In the genomic region with DNA sequence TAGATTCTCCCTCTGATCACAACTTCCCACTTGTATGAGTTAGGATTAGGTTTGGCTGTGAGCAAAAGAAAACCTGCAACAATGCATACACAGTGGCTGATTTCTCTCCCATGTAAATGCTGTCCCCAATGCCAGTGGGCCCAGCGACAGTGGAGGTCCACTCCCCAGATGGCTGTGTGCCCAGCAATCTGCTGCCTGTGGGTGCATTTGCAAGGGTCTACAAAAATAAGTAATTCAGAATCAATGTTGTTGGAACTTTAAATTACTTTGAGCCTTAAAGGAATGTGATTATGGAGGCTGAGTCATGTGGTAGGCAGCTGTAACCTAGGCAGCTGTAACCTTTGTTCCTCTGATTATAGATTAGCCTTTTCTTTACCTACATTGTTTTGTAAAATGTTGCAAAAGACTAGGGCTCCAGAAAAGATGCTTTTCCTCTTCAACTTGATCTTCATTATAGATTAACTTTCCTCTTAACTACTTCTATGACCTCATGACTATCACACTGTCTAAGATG, we compare ENCODE assay signal across 1 cellular context.
TF ChIP-seq lines count a peak whose summit lies in the region.

No MANE protein-coding gene starts in this region.

TF ChIP-seq in HepG2, 621 proteins besides CTCF, POLR2A, EP300 and RAD21 (continued from another document and continues in another):
- TF ChIP-seq, protein P1, sequence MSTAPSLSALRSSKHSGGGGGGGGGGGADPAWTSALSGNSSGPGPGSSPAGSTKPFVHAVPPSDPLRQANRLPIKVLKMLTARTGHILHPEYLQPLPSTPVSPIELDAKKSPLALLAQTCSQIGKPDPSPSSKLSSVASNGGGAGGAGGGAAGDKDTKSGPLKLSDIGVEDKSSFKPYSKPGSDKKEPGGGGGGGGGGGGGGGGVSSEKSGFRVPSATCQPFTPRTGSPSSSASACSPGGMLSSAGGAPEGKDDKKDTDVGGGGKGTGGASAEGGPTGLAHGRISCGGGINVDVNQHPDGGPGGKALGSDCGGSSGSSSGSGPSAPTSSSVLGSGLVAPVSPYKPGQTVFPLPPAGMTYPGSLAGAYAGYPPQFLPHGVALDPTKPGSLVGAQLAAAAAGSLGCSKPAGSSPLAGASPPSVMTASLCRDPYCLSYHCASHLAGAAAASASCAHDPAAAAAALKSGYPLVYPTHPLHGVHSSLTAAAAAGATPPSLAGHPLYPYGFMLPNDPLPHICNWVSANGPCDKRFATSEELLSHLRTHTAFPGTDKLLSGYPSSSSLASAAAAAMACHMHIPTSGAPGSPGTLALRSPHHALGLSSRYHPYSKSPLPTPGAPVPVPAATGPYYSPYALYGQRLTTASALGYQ (CRISPR knock-in tag; IDR thresholded peaks at IDR 0.05) = 0 out of 2 replicates have a peak, but pooled peaks have one; percentile 18
- TF ChIP-seq, protein P2, sequence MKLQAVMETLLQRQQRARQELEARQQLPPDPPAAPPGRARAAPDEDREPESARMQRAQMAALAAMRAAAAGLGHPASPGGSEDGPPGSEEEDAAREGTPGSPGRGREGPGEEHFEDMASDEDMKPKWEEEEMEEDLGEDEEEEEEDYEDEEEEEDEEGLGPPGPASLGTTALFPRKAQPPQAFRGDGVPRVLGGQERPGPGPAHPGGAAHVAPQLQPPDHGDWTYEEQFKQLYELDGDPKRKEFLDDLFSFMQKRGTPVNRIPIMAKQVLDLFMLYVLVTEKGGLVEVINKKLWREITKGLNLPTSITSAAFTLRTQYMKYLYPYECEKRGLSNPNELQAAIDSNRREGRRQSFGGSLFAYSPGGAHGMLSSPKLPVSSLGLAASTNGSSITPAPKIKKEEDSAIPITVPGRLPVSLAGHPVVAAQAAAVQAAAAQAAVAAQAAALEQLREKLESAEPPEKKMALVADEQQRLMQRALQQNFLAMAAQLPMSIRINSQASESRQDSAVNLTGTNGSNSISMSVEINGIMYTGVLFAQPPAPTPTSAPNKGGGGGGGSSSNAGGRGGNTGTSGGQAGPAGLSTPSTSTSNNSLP (IDR thresholded peaks at IDR 0.05; ENCODE audit: low read depth, low read length) = peak; percentile 72
- TF ChIP-seq, protein P3, sequence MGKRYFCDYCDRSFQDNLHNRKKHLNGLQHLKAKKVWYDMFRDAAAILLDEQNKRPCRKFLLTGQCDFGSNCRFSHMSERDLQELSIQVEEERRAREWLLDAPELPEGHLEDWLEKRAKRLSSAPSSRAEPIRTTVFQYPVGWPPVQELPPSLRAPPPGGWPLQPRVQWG (CRISPR knock-in tag; IDR thresholded peaks at IDR 0.05; ENCODE audit: borderline replicate concordance, low read depth) = no peak
- no peak for TF ChIP-seq KAT7 (CRISPR knock-in tag; IDR thresholded peaks at IDR 0.05; ENCODE audit: borderline replicate concordance)
- TF ChIP-seq FOSL1 (CRISPR knock-in tag; IDR thresholded peaks at IDR 0.05; ENCODE audit: borderline replicate concordance) = peak; percentile 75; the same call in 1 of the 2 replicates
- TF ChIP-seq PAF1 (CRISPR knock-in tag; IDR thresholded peaks at IDR 0.05) = no peak
- no peak for TF ChIP-seq KAT2B (IDR thresholded peaks at IDR 0.05; ENCODE audit: borderline replicate concordance, low read depth, low read length)
- TF ChIP-seq, protein P4, sequence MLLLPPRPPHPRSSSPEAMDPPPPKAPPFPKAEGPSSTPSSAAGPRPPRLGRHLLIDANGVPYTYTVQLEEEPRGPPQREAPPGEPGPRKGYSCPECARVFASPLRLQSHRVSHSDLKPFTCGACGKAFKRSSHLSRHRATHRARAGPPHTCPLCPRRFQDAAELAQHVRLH (CRISPR knock-in tag; IDR thresholded peaks at IDR 0.05; ENCODE audit: borderline replicate concordance, low read depth) = no peak
- no peak for TF ChIP-seq HNRNPK (IDR thresholded peaks at IDR 0.05; ENCODE audit: low read depth, low read length, poor library complexity, severe bottlenecking)
- TF ChIP-seq, protein P5, sequence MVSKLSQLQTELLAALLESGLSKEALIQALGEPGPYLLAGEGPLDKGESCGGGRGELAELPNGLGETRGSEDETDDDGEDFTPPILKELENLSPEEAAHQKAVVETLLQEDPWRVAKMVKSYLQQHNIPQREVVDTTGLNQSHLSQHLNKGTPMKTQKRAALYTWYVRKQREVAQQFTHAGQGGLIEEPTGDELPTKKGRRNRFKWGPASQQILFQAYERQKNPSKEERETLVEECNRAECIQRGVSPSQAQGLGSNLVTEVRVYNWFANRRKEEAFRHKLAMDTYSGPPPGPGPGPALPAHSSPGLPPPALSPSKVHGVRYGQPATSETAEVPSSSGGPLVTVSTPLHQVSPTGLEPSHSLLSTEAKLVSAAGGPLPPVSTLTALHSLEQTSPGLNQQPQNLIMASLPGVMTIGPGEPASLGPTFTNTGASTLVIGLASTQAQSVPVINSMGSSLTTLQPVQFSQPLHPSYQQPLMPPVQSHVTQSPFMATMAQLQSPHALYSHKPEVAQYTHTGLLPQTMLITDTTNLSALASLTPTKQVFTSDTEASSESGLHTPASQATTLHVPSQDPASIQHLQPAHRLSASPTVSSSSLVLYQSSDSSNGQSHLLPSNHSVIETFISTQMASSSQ (IDR thresholded peaks at IDR 0.05; ENCODE audit: low read depth) = peak; percentile 64
- TF ChIP-seq, protein P5 (CRISPR knock-in tag; IDR thresholded peaks at IDR 0.05; ENCODE audit: borderline replicate concordance) = peak; percentile 78; the same call in 1 of the 2 replicates
- no peak for TF ChIP-seq ZNF180 (CRISPR knock-in tag; IDR thresholded peaks at IDR 0.05; ENCODE audit: borderline replicate concordance, low read depth)
- no peak for TF ChIP-seq ZNF337 (CRISPR knock-in tag; IDR thresholded peaks at IDR 0.05; ENCODE audit: borderline replicate concordance, low read depth)
- TF ChIP-seq, protein P6, sequence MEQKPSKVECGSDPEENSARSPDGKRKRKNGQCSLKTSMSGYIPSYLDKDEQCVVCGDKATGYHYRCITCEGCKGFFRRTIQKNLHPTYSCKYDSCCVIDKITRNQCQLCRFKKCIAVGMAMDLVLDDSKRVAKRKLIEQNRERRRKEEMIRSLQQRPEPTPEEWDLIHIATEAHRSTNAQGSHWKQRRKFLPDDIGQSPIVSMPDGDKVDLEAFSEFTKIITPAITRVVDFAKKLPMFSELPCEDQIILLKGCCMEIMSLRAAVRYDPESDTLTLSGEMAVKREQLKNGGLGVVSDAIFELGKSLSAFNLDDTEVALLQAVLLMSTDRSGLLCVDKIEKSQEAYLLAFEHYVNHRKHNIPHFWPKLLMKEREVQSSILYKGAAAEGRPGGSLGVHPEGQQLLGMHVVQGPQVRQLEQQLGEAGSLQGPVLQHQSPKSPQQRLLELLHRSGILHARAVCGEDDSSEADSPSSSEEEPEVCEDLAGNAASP (CRISPR knock-in tag; IDR thresholded peaks at IDR 0.05; ENCODE audit: borderline replicate concordance) = no peak
- no peak for TF ChIP-seq ZMAT3 (CRISPR knock-in tag; conservative IDR thresholded peaks at IDR 0.05)
- peak; percentile 60 for TF ChIP-seq ZNF652 (CRISPR knock-in tag; IDR thresholded peaks at IDR 0.05; ENCODE audit: borderline replicate concordance, low read depth)
- TF ChIP-seq, protein P7, sequence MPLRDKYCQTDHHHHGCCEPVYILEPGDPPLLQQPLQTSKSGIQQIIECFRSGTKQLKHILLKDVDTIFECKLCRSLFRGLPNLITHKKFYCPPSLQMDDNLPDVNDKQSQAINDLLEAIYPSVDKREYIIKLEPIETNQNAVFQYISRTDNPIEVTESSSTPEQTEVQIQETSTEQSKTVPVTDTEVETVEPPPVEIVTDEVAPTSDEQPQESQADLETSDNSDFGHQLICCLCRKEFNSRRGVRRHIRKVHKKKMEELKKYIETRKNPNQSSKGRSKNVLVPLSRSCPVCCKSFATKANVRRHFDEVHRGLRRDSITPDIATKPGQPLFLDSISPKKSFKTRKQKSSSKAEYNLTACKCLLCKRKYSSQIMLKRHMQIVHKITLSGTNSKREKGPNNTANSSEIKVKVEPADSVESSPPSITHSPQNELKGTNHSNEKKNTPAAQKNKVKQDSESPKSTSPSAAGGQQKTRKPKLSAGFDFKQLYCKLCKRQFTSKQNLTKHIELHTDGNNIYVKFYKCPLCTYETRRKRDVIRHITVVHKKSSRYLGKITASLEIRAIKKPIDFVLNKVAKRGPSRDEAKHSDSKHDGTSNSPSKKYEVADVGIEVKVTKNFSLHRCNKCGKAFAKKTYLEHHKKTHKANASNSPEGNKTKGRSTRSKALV (CRISPR knock-in tag; IDR thresholded peaks at IDR 0.05) = no peak
- TF ChIP-seq, protein P8, sequence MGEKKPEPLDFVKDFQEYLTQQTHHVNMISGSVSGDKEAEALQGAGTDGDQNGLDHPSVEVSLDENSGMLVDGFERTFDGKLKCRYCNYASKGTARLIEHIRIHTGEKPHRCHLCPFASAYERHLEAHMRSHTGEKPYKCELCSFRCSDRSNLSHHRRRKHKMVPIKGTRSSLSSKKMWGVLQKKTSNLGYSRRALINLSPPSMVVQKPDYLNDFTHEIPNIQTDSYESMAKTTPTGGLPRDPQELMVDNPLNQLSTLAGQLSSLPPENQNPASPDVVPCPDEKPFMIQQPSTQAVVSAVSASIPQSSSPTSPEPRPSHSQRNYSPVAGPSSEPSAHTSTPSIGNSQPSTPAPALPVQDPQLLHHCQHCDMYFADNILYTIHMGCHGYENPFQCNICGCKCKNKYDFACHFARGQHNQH (CRISPR knock-in tag; IDR thresholded peaks at IDR 0.05) = peak; percentile 47; the same call in 1 of the 2 replicates
- TF ChIP-seq, protein P9, sequence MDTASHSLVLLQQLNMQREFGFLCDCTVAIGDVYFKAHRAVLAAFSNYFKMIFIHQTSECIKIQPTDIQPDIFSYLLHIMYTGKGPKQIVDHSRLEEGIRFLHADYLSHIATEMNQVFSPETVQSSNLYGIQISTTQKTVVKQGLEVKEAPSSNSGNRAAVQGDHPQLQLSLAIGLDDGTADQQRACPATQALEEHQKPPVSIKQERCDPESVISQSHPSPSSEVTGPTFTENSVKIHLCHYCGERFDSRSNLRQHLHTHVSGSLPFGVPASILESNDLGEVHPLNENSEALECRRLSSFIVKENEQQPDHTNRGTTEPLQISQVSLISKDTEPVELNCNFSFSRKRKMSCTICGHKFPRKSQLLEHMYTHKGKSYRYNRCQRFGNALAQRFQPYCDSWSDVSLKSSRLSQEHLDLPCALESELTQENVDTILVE (CRISPR knock-in tag; IDR thresholded peaks at IDR 0.05) = 0 out of 2 replicates have a peak, but pooled peaks have one; percentile 11
- no peak for TF ChIP-seq CBX5 (CRISPR knock-in tag; IDR thresholded peaks at IDR 0.05; ENCODE audit: borderline replicate concordance)
- no peak for TF ChIP-seq MAF1 (CRISPR knock-in tag; IDR thresholded peaks at IDR 0.05; ENCODE audit: borderline replicate concordance)
- TF ChIP-seq HNRNPUL1 (IDR thresholded peaks at IDR 0.05; ENCODE audit: low read depth, low read length) = no peak
- no peak for TF ChIP-seq ZZZ3 (CRISPR knock-in tag; IDR thresholded peaks at IDR 0.05; ENCODE audit: borderline replicate concordance)
- no peak for TF ChIP-seq ARNTL (CRISPR knock-in tag; IDR thresholded peaks at IDR 0.05)
- TF ChIP-seq AGO1 (IDR thresholded peaks at IDR 0.05; ENCODE audit: low read depth, low read length, poor library complexity, severe bottlenecking) = no peak
- TF ChIP-seq NBN (conservative IDR thresholded peaks at IDR 0.05) = no peak
- TF ChIP-seq RCOR2 (CRISPR knock-in tag; IDR thresholded peaks at IDR 0.05) = 0 out of 2 replicates have a peak, but pooled peaks have one; percentile 14
- TF ChIP-seq ZFP36L1 (CRISPR knock-in tag; IDR thresholded peaks at IDR 0.05) = no peak
- TF ChIP-seq, protein P10, sequence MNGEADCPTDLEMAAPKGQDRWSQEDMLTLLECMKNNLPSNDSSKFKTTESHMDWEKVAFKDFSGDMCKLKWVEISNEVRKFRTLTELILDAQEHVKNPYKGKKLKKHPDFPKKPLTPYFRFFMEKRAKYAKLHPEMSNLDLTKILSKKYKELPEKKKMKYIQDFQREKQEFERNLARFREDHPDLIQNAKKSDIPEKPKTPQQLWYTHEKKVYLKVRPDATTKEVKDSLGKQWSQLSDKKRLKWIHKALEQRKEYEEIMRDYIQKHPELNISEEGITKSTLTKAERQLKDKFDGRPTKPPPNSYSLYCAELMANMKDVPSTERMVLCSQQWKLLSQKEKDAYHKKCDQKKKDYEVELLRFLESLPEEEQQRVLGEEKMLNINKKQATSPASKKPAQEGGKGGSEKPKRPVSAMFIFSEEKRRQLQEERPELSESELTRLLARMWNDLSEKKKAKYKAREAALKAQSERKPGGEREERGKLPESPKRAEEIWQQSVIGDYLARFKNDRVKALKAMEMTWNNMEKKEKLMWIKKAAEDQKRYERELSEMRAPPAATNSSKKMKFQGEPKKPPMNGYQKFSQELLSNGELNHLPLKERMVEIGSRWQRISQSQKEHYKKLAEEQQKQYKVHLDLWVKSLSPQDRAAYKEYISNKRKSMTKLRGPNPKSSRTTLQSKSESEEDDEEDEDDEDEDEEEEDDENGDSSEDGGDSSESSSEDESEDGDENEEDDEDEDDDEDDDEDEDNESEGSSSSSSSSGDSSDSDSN (CRISPR knock-in tag; IDR thresholded peaks at IDR 0.05) = no peak
- TF ChIP-seq TBX2 (CRISPR knock-in tag; IDR thresholded peaks at IDR 0.05; ENCODE audit: borderline replicate concordance) = no peak; the same call in 1 of the 2 replicates
- 0 out of 2 replicates have a peak, but pooled peaks have one; percentile 17 for TF ChIP-seq KAT8 (CRISPR knock-in tag; IDR thresholded peaks at IDR 0.05)
- TF ChIP-seq MAFK (conservative IDR thresholded peaks at IDR 0.05 in 1 of 2, IDR thresholded peaks at IDR 0.05 in 1 of 2; ENCODE audit: low read length in 2 of 2) = no peak
- TF ChIP-seq, protein P11, sequence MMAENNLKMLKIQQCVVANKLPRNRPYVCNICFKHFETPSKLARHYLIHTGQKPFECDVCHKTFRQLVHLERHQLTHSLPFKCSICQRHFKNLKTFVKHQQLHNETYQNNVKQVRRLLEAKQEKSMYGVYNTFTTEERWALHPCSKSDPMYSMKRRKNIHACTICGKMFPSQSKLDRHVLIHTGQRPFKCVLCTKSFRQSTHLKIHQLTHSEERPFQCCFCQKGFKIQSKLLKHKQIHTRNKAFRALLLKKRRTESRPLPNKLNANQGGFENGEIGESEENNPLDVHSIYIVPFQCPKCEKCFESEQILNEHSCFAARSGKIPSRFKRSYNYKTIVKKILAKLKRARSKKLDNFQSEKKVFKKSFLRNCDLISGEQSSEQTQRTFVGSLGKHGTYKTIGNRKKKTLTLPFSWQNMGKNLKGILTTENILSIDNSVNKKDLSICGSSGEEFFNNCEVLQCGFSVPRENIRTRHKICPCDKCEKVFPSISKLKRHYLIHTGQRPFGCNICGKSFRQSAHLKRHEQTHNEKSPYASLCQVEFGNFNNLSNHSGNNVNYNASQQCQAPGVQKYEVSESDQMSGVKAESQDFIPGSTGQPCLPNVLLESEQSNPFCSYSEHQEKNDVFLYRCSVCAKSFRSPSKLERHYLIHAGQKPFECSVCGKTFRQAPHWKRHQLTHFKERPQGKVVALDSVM (CRISPR knock-in tag; IDR thresholded peaks at IDR 0.05) = 0 out of 2 replicates have a peak, but pooled peaks have one; percentile 3
- TF ChIP-seq MTF1 (CRISPR knock-in tag; IDR thresholded peaks at IDR 0.05) = no peak
- no peak for TF ChIP-seq ZFP36 (IDR thresholded peaks at IDR 0.05; ENCODE audit: borderline replicate concordance, low read depth, low read length, partially characterized antibody)
